ENCODE assay signal across 26 cellular contexts in the genomic region with DNA sequence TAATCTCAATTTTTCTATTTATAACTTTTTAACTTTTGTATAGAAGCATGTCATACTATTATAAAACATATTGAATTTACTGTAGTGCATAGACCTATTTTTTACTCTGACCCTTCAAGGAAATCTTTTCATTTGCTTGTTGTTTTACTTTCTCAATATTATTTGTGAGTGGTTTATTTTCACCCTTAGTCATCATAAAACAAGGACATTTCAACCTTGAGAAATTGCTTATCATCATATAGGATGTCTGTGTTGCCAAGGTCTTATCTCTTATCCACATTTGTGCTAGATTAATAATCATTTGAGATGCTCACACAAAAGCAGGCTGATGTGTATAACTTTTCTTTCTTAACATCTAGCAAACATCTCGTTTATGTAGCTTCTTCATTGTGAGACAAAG.
"Had no signal": no experiment of that assay in that cellular context is flagged by ENCODE, and none has a peak within 500 bp of the region (broad histone marks: within the 10 kb centered on the region; RNA-seq: fewer than 3 reads in every experiment).

No MANE protein-coding gene starts in this region.

- FAIRE-seq: endometrium, islet of Langerhans, keratinocyte had no signal

- H3K4me1 ChIP-seq: colonic mucosa, esophagus squamous epithelium, gastrocnemius medialis, heart right ventricle, left lung, lower lobe of right lung had no signal

- ATAC-seq: effector memory CD8-positive, alpha-beta T cell; esophagus mucosa; gastrocnemius medialis; heart right ventricle; left cardiac atrium; left lung; left ventricle myocardium superior; lower lobe of right lung; mucosa of descending colon had no signal

- H3K4me3 ChIP-seq: colonic mucosa, esophagus squamous epithelium, gastrocnemius medialis, heart right ventricle, left lung, lower lobe of right lung, mucosa of descending colon had no signal

- H3K36me3 ChIP-seq: colonic mucosa, esophagus squamous epithelium, gastrocnemius medialis, heart right ventricle, left lung, lower lobe of right lung had no signal

- H3K9me3 ChIP-seq: colonic mucosa, esophagus squamous epithelium, gastrocnemius medialis, lower lobe of right lung, mucosa of descending colon had no signal

- H3K27me3 ChIP-seq: colonic mucosa, esophagus squamous epithelium, gastrocnemius medialis, heart right ventricle, left lung had no signal

- DNase-seq: colonic mucosa; cortex of kidney; effector CD8-positive, alpha-beta T cell; effector memory CD8-positive, alpha-beta T cell; endodermal cell; erythroblast; esophagus squamous epithelium; foreskin fibroblast; foreskin melanocyte; gastrocnemius medialis; glutamatergic neuron; head of caudate nucleus; heart right ventricle; hippocampal formation; left cardiac atrium; left lung; left ventricle myocardium superior; lower lobe of right lung; mesenchymal stem cell; mucosa of descending colon; naive B cell had no signal

- H3K27ac ChIP-seq: colonic mucosa, epithelial cell of prostate, esophagus squamous epithelium, gastrocnemius medialis, heart right ventricle, left lung, lower lobe of right lung had no signal
